ENCODE assay signal across 29 cellular contexts in the genomic region with DNA sequence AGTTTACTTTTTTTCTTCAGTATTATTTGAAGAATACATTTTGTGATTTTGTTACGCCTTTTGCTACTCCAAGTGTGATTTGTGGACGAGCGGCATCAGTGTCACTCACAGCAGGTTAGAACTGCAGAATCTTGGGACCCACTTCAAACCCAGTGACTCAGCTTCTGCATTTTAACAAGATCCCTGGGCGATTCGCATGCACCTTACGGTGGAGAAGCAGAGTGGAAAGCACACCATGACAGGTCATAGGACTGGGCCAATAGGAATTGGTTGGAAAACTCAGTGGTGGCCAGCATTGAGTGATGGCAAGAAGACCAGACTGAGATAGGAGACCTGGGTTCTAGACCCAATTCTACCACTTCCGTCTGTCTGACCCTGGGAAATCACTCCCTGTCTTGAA. TPM values are rescaled to one million over a fixed set of nuclear protein-coding genes. Genes with fewer than 3 reads are reported as not detected.
DNase-seq lines count a peak whose midpoint lies in the region; ATAC-seq and TF ChIP-seq lines count a peak whose summit lies in the region.
"Had no signal": no experiment of that assay in that cellular context is flagged by ENCODE, and none has a peak within 500 bp of the region (broad histone marks: within the 10 kb centered on the region; RNA-seq: fewer than 3 reads in every experiment).

No MANE protein-coding gene starts in this region.

- ATAC-seq in activated T-cell treated with anti-CD3 and anti-CD28 coated beads, Interleukin-2, amount 50 U/mL, for 72 hours (replicated peaks in 1 of 2) = peak; percentile 3 to 11
- ATAC-seq in GM23338 (no peak), HG03095 (IDR thresholded peaks at IDR 0.05; ENCODE audit: unreplicated experiment) (no peak)
- ATAC-seq: GM12878; left colon; naive thymus-derived CD4-positive, alpha-beta T cell had no signal

- H3K4me1 ChIP-seq in GM23338 (ENCODE audit: insufficient read depth) (no peaks in the 10 kb centered on the region), osteoblast (ENCODE audit: insufficient read depth, low read length) (no peaks in the 10 kb centered on the region), ovary (ENCODE audit: insufficient read depth) (no peaks in the 10 kb centered on the region)
- H3K4me1 ChIP-seq: HAP-1 had no signal

- H3K9me3 ChIP-seq in osteoblast (ENCODE audit: low read depth, low read length) (no peaks in the 10 kb centered on the region), ovary (no peaks in the 10 kb centered on the region)
- H3K9me3 ChIP-seq: HAP-1, transverse colon had no signal

- no peak for TF ChIP-seq POLR2A in ovary (IDR thresholded peaks at IDR 0.05)

- H3K27me3 Mint-ChIP-seq in activated T-cell treated with anti-CD3 and anti-CD28 coated beads, Interleukin-2, amount 50 U/mL, for 72 hours (ENCODE audit: low read depth) = no peaks in the 10 kb centered on the region
- H3K27me3 Mint-ChIP-seq in GM23338 (ENCODE audit: insufficient read depth, low read depth, poor library complexity) = peaks cover 2% of the 10 kb centered on the region
- H3K27me3 Mint-ChIP-seq in activated T-helper 2 cell treated with anti-CD3 and anti-CD28 coated beads, Interferon-gamma antibody, Interleukin-2, Interleukin-4, amounts not matched to agents 10 μg/mL and 5 μg/mL and 100 μg/mL, durations not matched to agents 14 hours and 24 hours and 36 hours (ENCODE audit: low read depth) = no peaks in the 10 kb centered on the region

- DNase-seq in activated T-cell treated with anti-CD3 and anti-CD28 coated beads, Interleukin-2, amount 50 U/mL, for 72 hours = peak in 1 of 2 donors; percentile 37
- no peak for DNase-seq in activated T-cell treated with anti-CD3 and anti-CD28 coated beads for 4 hours
- no peak for DNase-seq in GM23338 (ENCODE audit: low spot score)
- DNase-seq in activated T-helper 2 cell treated with anti-CD3 and anti-CD28 coated beads, Interferon-gamma antibody, Interleukin-2, Interleukin-4, amounts not matched to agents 10 μg/mL and 5 μg/mL and 100 μg/mL, durations not matched to agents 14 hours and 24 hours and 36 hours (ENCODE audit: low spot score) = no peak
- DNase-seq in osteoblast (ENCODE audit: insufficient read length, low spot score, missing footprints) = peak; percentile 27
- DNase-seq in activated effector memory CD4-positive, alpha-beta T cell treated with Interleukin-2 at 50 U/mL for 16 hours = no peak
- no peak for DNase-seq in ovary
- DNase-seq: activated CD4-positive, alpha-beta T cell treated with anti-CD3 and anti-CD28 coated beads, Interleukin-2, amount 50 U/mL, for 48 hours; brain microvascular endothelial cell; Calu3; effector memory CD4-positive, alpha-beta T cell; erythroblast; mesendoderm; naive thymus-derived CD4-positive, alpha-beta T cell; NCI-H1092 treated with DMSO at 0.1 percent for 48 hours; NCI-H187 treated with DMSO at 0.1 percent for 48 hours; NCI-H69; stimulated activated CD4-positive, alpha-beta T cell treated with anti-CD3 and anti-CD28 coated beads, Interleukin-12 subunit alpha, Interleukin-12 subunit beta, amount 100 ng/mL, for 4 hours; transverse colon had no signal

- H4K20me1 ChIP-seq in GM23338 (replicated peaks; ENCODE audit: insufficient read depth) = no peaks in the 10 kb centered on the region
- H4K20me1 ChIP-seq in osteoblast (ENCODE audit: insufficient read depth, low read length) = no peaks in the 10 kb centered on the region

- H3K9me3 Mint-ChIP-seq in activated T-cell treated with anti-CD3 and anti-CD28 coated beads, Interleukin-2, amount 50 U/mL, for 72 hours = peaks cover 4 to 5% of the 10 kb centered on the region in 2 donors
- no peaks in the 10 kb centered on the region for H3K9me3 Mint-ChIP-seq in GM23338
- H3K9me3 Mint-ChIP-seq in activated T-helper 2 cell treated with anti-CD3 and anti-CD28 coated beads, Interferon-gamma antibody, Interleukin-2, Interleukin-4, amounts not matched to agents 10 μg/mL and 5 μg/mL and 100 μg/mL, durations not matched to agents 14 hours and 24 hours and 36 hours = peaks cover 4% of the 10 kb centered on the region

- H3K4me2 ChIP-seq in GM23338 (no peak overlapping the region), osteoblast (ENCODE audit: insufficient read depth, low read length) (no peak overlapping the region)
- H3K4me2 ChIP-seq: hepatocyte had no signal

- H3K4me1 Mint-ChIP-seq in activated T-cell treated with anti-CD3 and anti-CD28 coated beads, Interleukin-2, amount 50 U/mL, for 72 hours (ENCODE audit: low read depth) = peaks cover 93% of the 10 kb centered on the region
- peaks cover 5% of the 10 kb centered on the region; the same call in 2 of the 3 replicates for H3K4me1 Mint-ChIP-seq in GM23338
- peaks cover 81% of the 10 kb centered on the region for H3K4me1 Mint-ChIP-seq in activated T-helper 2 cell treated with anti-CD3 and anti-CD28 coated beads, Interferon-gamma antibody, Interleukin-2, Interleukin-4, amounts not matched to agents 10 μg/mL and 5 μg/mL and 100 μg/mL, durations not matched to agents 14 hours and 24 hours and 36 hours (ENCODE audit: low read depth)

- peak overlapping the region; percentile 44 to 59 for H3K4me3 Mint-ChIP-seq in activated T-cell treated with anti-CD3 and anti-CD28 coated beads, Interleukin-2, amount 50 U/mL, for 72 hours
- H3K4me3 Mint-ChIP-seq in GM23338 = no peak overlapping the region
- H3K4me3 Mint-ChIP-seq in activated T-helper 2 cell treated with anti-CD3 and anti-CD28 coated beads, Interferon-gamma antibody, Interleukin-2, Interleukin-4, amounts not matched to agents 10 μg/mL and 5 μg/mL and 100 μg/mL, durations not matched to agents 14 hours and 24 hours and 36 hours (ENCODE audit: low read depth) = no peak overlapping the region

- TF ChIP-seq EP300 in ovary (IDR thresholded peaks at IDR 0.05) = no peak

- H3K36me3 ChIP-seq in GM23338 (ENCODE audit: insufficient read depth) (no peaks in the 10 kb centered on the region), osteoblast (ENCODE audit: insufficient read depth, low read length) (no peaks in the 10 kb centered on the region), ovary (no peaks in the 10 kb centered on the region)
- H3K36me3 ChIP-seq: brain microvascular endothelial cell, HAP-1, transverse colon had no signal

- peak overlapping the region; percentile 14; the same call in 1 of the 2 replicates for H2AFZ ChIP-seq in GM23338
- no peak overlapping the region for H2AFZ ChIP-seq in osteoblast (ENCODE audit: low read length)
- H2AFZ ChIP-seq: hepatocyte had no signal

- H3K79me2 ChIP-seq in GM23338 (replicated peaks; ENCODE audit: insufficient read depth) (no peaks in the 10 kb centered on the region), osteoblast (ENCODE audit: insufficient read depth, low read length) (no peaks in the 10 kb centered on the region)
- H3K79me2 ChIP-seq: hepatocyte had no signal

- no peak overlapping the region for H3K27ac ChIP-seq in GM23338 (ENCODE audit: low read depth)
- H3K27ac ChIP-seq in osteoblast (ENCODE audit: low read depth, low read length) = no peak overlapping the region
- H3K27ac ChIP-seq in ovary = no peak overlapping the region
- H3K27ac ChIP-seq: brain microvascular endothelial cell, hepatocyte, SK-N-MC, VCaP had no signal

- H3F3A ChIP-seq in GM23338 (replicated peaks; ENCODE audit: low read depth) = no peaks in the 10 kb centered on the region

- H3K9me2 ChIP-seq in GM23338 (ENCODE audit: insufficient read depth) = peaks cover 18% of the 10 kb centered on the region

- H3K4me3 ChIP-seq in GM23338 (no peak overlapping the region), osteoblast (ENCODE audit: insufficient read depth, low read length) (no peak overlapping the region), ovary (no peak overlapping the region)
- H3K4me3 ChIP-seq: GM12878, HAP-1, hepatocyte, SK-N-MC, transverse colon had no signal

- peaks cover 2 to 6% of the 10 kb centered on the region in 2 donors for H3K36me3 Mint-ChIP-seq in activated T-cell treated with anti-CD3 and anti-CD28 coated beads, Interleukin-2, amount 50 U/mL, for 72 hours (ENCODE audit: insufficient read depth in 2 of 2)
- H3K36me3 Mint-ChIP-seq in GM23338 (ENCODE audit: low read depth) = no peaks in the 10 kb centered on the region
- H3K36me3 Mint-ChIP-seq in activated T-helper 2 cell treated with anti-CD3 and anti-CD28 coated beads, Interferon-gamma antibody, Interleukin-2, Interleukin-4, amounts not matched to agents 10 μg/mL and 5 μg/mL and 100 μg/mL, durations not matched to agents 14 hours and 24 hours and 36 hours (ENCODE audit: low read depth) = peaks cover 15% of the 10 kb centered on the region

- peak overlapping the region; percentile 88 for H3K27ac Mint-ChIP-seq in activated T-cell treated with anti-CD3 and anti-CD28 coated beads, Interleukin-2, amount 50 U/mL, for 72 hours
- H3K27ac Mint-ChIP-seq in GM23338 = no peak overlapping the region
- H3K27ac Mint-ChIP-seq in activated T-helper 2 cell treated with anti-CD3 and anti-CD28 coated beads, Interferon-gamma antibody, Interleukin-2, Interleukin-4, amounts not matched to agents 10 μg/mL and 5 μg/mL and 100 μg/mL, durations not matched to agents 14 hours and 24 hours and 36 hours = peak overlapping the region; percentile 89

- WGBS in ovary, 3 donors = 81 to 92% (median 87%) methylated on average over 7 of the region's 7 CpGs

- intact Hi-C loops in activated T-helper 2 cell treated with anti-CD3 and anti-CD28 coated beads, Interferon-gamma antibody, Interleukin-2, Interleukin-4, amounts not matched to agents 10 μg/mL and 5 μg/mL and 100 μg/mL, durations not matched to agents 14 hours and 24 hours and 36 hours (cut with micrococcal nuclease) = loop anchor here (1.0 to 5.0 kb wide), 4 partner anchors 15 to 213 kb away; no protein-coding TSS in a partner anchor
- intact Hi-C loops in ovary (cut with DNase I) = no loop called here

- H3K27me3 ChIP-seq in GM23338 (ENCODE audit: insufficient read depth) = no peaks in the 10 kb centered on the region
- H3K27me3 ChIP-seq in osteoblast (ENCODE audit: insufficient read depth, low read length) = no peaks in the 10 kb centered on the region
- H3K27me3 ChIP-seq in ovary = no peaks in the 10 kb centered on the region
- H3K27me3 ChIP-seq: brain microvascular endothelial cell, hepatocyte, transverse colon had no signal

- TF ChIP-seq CTCF in GM23338 (conservative IDR thresholded peaks at IDR 0.05; ENCODE audit: low read depth in 2 of 2) (no peak), osteoblast (IDR thresholded peaks at IDR 0.05; ENCODE audit: extremely low read depth, low read depth, low read length) (no peak), ovary (IDR thresholded peaks at IDR 0.05) (no peak)

RNA-seq across cellular contexts. Expression of a gene that starts 26.3 kb away (rescaled TPM):
- total RNA-seq in activated T-cell treated with anti-CD3 and anti-CD28 coated beads, Interleukin-2, amount 50 U/mL, for 72 hours = 100 to 1,000 TPM; 132 to 254 TPM
- total RNA-seq in GM23338 (2014; rRNA removed; shearing (Covaris generic)) = not detected in 2 replicates
- polyA plus RNA-seq in GM23338 (2016; fragmentation: Nextera tagmentation; extraction: Ambion mirVana) (not detected in 2 replicates), ovary (under 1 TPM; 0.04 to 0.17 TPM)
- 166 and 180 TPM in 2 replicates for total RNA-seq in activated T-helper 2 cell treated with anti-CD3 and anti-CD28 coated beads, Interferon-gamma antibody, Interleukin-2, Interleukin-4, amounts not matched to agents 10 μg/mL and 5 μg/mL and 100 μg/mL, durations not matched to agents 14 hours and 24 hours and 36 hours
- total RNA-seq in osteoblast (under 0.01 TPM in 1 of 2 replicates, not detected in the other), ovary (under 1 TPM in 1 of 7 donors, not detected in 6; 0.51 TPM)
- total RNA-seq: Calu3, GM12878, hepatocyte, IMR-90, osteocyte had no signal
- polyA plus RNA-seq: AG04450, GM12878, hepatocyte, IMR-90 had no signal

RNA-seq across cellular contexts. Expression of a gene that starts 42.7 kb away (rescaled TPM):
- 100 to 1,000 TPM; 145 to 196 TPM for total RNA-seq in activated T-cell treated with anti-CD3 and anti-CD28 coated beads, Interleukin-2, amount 50 U/mL, for 72 hours
- not detected in 2 replicates for total RNA-seq in GM23338 (2014; rRNA removed; shearing (Covaris generic))
- polyA plus RNA-seq in GM23338 (2016; fragmentation: Nextera tagmentation; extraction: Ambion mirVana) (not detected in 2 replicates), ovary (under 1 TPM; 0.05 to 0.40 TPM)
- 76.2 and 78.7 TPM in 2 replicates for total RNA-seq in activated T-helper 2 cell treated with anti-CD3 and anti-CD28 coated beads, Interferon-gamma antibody, Interleukin-2, Interleukin-4, amounts not matched to agents 10 μg/mL and 5 μg/mL and 100 μg/mL, durations not matched to agents 14 hours and 24 hours and 36 hours
- total RNA-seq in osteoblast (not detected in 2 replicates), ovary (under 1 TPM in 3 of 7 donors, not detected in 4; 0.07 to 0.33 (median 0.11) TPM)
- total RNA-seq: Calu3, IMR-90, osteocyte had no signal
- polyA plus RNA-seq: AG04450, hepatocyte, IMR-90 had no signal

Comparison
In these comparisons a context has a peak if more than half of its experiments do, and no peak if none do; other contexts are left out.
1. ATAC-seq: peak in activated T-cell treated with anti-CD3 and anti-CD28 coated beads, Interleukin-2, amount 50 U/mL, for 72 hours (2 of 2); none in GM23338 (single experiment) and HG03095 (single experiment).
2. H3K4me3 Mint-ChIP-seq: peak in activated T-cell treated with anti-CD3 and anti-CD28 coated beads, Interleukin-2, amount 50 U/mL, for 72 hours (2 of 2); none in GM23338 (single experiment) and activated T-helper 2 cell treated with anti-CD3 and anti-CD28 coated beads, Interferon-gamma antibody, Interleukin-2, Interleukin-4, amounts not matched to agents 10 μg/mL and 5 μg/mL and 100 μg/mL, durations not matched to agents 14 hours and 24 hours and 36 hours (single experiment).
3. RNA of a gene that starts 26.3 kb away (total RNA-seq): 132 to 254 TPM in activated T-cell treated with anti-CD3 and anti-CD28 coated beads, Interleukin-2, amount 50 U/mL, for 72 hours and 166 to 180 TPM in activated T-helper 2 cell treated with anti-CD3 and anti-CD28 coated beads, Interferon-gamma antibody, Interleukin-2, Interleukin-4, amounts not matched to agents 10 μg/mL and 5 μg/mL and 100 μg/mL, durations not matched to agents 14 hours and 24 hours and 36 hours; not detected in GM23338, under 0.01 TPM in osteoblast and 0.51 TPM in ovary; every median in the first group is over 10 times any median in the second.
4. RNA of a gene that starts 42.7 kb away (total RNA-seq): 145 to 196 TPM in activated T-cell treated with anti-CD3 and anti-CD28 coated beads, Interleukin-2, amount 50 U/mL, for 72 hours and 76.2 to 78.7 TPM in activated T-helper 2 cell treated with anti-CD3 and anti-CD28 coated beads, Interferon-gamma antibody, Interleukin-2, Interleukin-4, amounts not matched to agents 10 μg/mL and 5 μg/mL and 100 μg/mL, durations not matched to agents 14 hours and 24 hours and 36 hours; 0.07 to 0.33 TPM in ovary, not detected in GM23338 and not detected in osteoblast; every median in the first group is over 10 times any median in the second.